In genomic region chr20:46057856-46058655, GRCh38 we compare ENCODE assay signal across 8 cellular contexts. TPM values are rescaled to one million over a fixed set of nuclear protein-coding genes. Genes with fewer than 3 reads are reported as not detected.
DNase-seq lines count a peak whose midpoint lies in the region; ATAC-seq and TF ChIP-seq lines count a peak whose summit lies in the region.

No MANE protein-coding gene starts in this region.

- 19 to 44% methylated on average over 39 to 72 of the region's 72 CpGs for WGBS in testis, 2 donors

- TF ChIP-seq POLR2A in testis (IDR thresholded peaks at IDR 0.05), result no peak

- H3K36me3 ChIP-seq in BLaER1 treated with 17β-estradiol and CSF1 and Interleukin-3, amounts not matched to agents 10 nM and 100 nM, result peaks cover 32 to 69% (median 43%) of the 10 kb centered on the region in 11 experiments
- H3K36me3 ChIP-seq in NT2/D1 (ENCODE audit: insufficient read depth, insufficient read length, low read length) (peaks cover 31% of the 10 kb centered on the region), testis (ENCODE audit: low read depth, missing control alignments) (no peaks in the 10 kb centered on the region)

- H3K27me3 ChIP-seq in BLaER1 treated with 17β-estradiol and CSF1 and Interleukin-3, amounts not matched to agents 10 nM and 100 nM, result no peaks in the 10 kb centered on the region
- H3K27me3 ChIP-seq in NT2/D1 (ENCODE audit: insufficient read depth, insufficient read length) (peaks cover 56% of the 10 kb centered on the region), testis (no peaks in the 10 kb centered on the region)

- H3K9me3 ChIP-seq in BLaER1 treated with 17β-estradiol and CSF1 and Interleukin-3, amounts not matched to agents 10 nM and 100 nM (replicated peaks in 1 of 11), result no peaks in the 10 kb centered on the region
- no peaks in the 10 kb centered on the region for H3K9me3 ChIP-seq in NT2/D1 (ENCODE audit: insufficient read depth, low read length)
- no peaks in the 10 kb centered on the region for H3K9me3 ChIP-seq in testis

- peak overlapping the region in 6 of 11 experiments; percentile 27 to 95 (median 88); a peak in 11 of 22 replicates for H3K4me2 ChIP-seq in BLaER1 treated with 17β-estradiol and CSF1 and Interleukin-3, amounts not matched to agents 10 nM and 100 nM

- H4K20me1 ChIP-seq in BLaER1 treated with 17β-estradiol and CSF1 and Interleukin-3, amounts not matched to agents 10 nM and 100 nM, result peaks cover 39 to 98% (median 76%) of the 10 kb centered on the region in 11 experiments

- H3K9ac ChIP-seq in BLaER1 treated with 17β-estradiol and CSF1 and Interleukin-3, amounts not matched to agents 10 nM and 100 nM, result no peak overlapping the region
- peak overlapping the region; percentile 67 for H3K9ac ChIP-seq in NT2/D1 (ENCODE audit: insufficient read length, low read depth)

- no peak for ATAC-seq in GM21717 (IDR thresholded peaks at IDR 0.05; ENCODE audit: unreplicated experiment)

- H3K27ac ChIP-seq in BLaER1 treated with 17β-estradiol and CSF1 and Interleukin-3, amounts not matched to agents 10 nM and 100 nM, result peak overlapping the region in 1 of 11 experiments; percentile 22; a peak in 1 of 22 replicates
- H3K27ac ChIP-seq in testis, result no peak overlapping the region

- H3K4me1 ChIP-seq in BLaER1 treated with 17β-estradiol and CSF1 and Interleukin-3, amounts not matched to agents 10 nM and 100 nM, result peaks cover 31 to 57% (median 50%) of the 10 kb centered on the region in 10 experiments
- H3K4me1 ChIP-seq in NT2/D1 (ENCODE audit: insufficient read depth, insufficient read length) (peaks cover 8% of the 10 kb centered on the region), testis (peaks cover 16% of the 10 kb centered on the region)

- H3K4me3 ChIP-seq in BLaER1 treated with 17β-estradiol and CSF1 and Interleukin-3, amounts not matched to agents 10 nM and 100 nM, result no peak overlapping the region
- H3K4me3 ChIP-seq in NT2/D1 (ENCODE audit: insufficient read length, low read depth), result peak overlapping the region; percentile 33
- peak overlapping the region; percentile 22 for H3K4me3 ChIP-seq in epithelial cell of proximal tubule (ENCODE audit: low read depth, low read length)
- H3K4me3 ChIP-seq in testis, result peak overlapping the region in 1 of 2 donors; percentile 20

- peak; percentile 74 for DNase-seq in NT2/D1 (ENCODE audit: low read depth, low spot score)
- no peak for DNase-seq in epithelial cell of proximal tubule (ENCODE audit: low read depth)
- DNase-seq in midbrain (lab: John Stamatoyannopoulos, UW), result peak; percentile 13
- no peak for DNase-seq in testis
- DNase-seq in NCI-H345 treated with DMSO at 0.1 percent for 48 hours (lab: John Stamatoyannopoulos, UW; ENCODE audit: unreplicated experiment), result no peak
- no peak for DNase-seq in 8988T

- intact Hi-C loops in testis (cut with DNase I; ENCODE audit: low total_unique reads), result no loop called here

- TF ChIP-seq CTCF in epithelial cell of proximal tubule (conservative IDR thresholded peaks at IDR 0.05; ENCODE audit: low read depth, low read length) (peak; percentile 28), testis (IDR thresholded peaks at IDR 0.05) (no peak)

RNA-seq across cellular contexts. Expression of gene SLC12A5, which starts 29.0 kb away (rescaled TPM):
- total RNA-seq in epithelial cell of proximal tubule, result not detected in 2 replicates
- 1 to 10 TPM; 5.5 to 9.2 TPM for total RNA-seq in testis
- 15.5 TPM for polyA plus RNA-seq in testis (ENCODE audit: insufficient read depth, low read depth, low replicate concordance)

RNA-seq across cellular contexts. Expression of gene NCOA5, which starts 31.7 kb away (rescaled TPM):
- total RNA-seq in epithelial cell of proximal tubule (20.9 and 32.5 TPM in 2 replicates), testis (10 to 100 TPM; 55.6 to 66.2 TPM)
- polyA plus RNA-seq in testis (ENCODE audit: insufficient read depth, low read depth, low replicate concordance), result 64.0 TPM

RNA-seq across cellular contexts. Expression of gene MMP9, which starts 49.3 kb away (rescaled TPM):
- total RNA-seq in epithelial cell of proximal tubule (0.80 and 1.4 TPM in 2 replicates), testis (under 1 TPM; 0.39 to 0.56 TPM)
- 10.0 TPM for polyA plus RNA-seq in testis (ENCODE audit: insufficient read depth, low read depth, low replicate concordance)

Comparison
In these comparisons a context has a peak if more than half of its experiments do, and no peak if none do; other contexts are left out.
1. H3K4me3 ChIP-seq: peak in NT2/D1 (single experiment) and epithelial cell of proximal tubule (single experiment); none in BLaER1 treated with 17β-estradiol and CSF1 and Interleukin-3, amounts not matched to agents 10 nM and 100 nM (0 of 10).
2. DNase-seq: peak in NT2/D1 (single experiment) and midbrain (single experiment); none in epithelial cell of proximal tubule (single experiment), testis (single experiment), NCI-H345 treated with DMSO at 0.1 percent for 48 hours (single experiment) and 8988T (single experiment).